In genomic region chr6:56775498-56776166, GRCh38 we compare ENCODE assay signal across 19 cellular contexts.
"Had no signal": no experiment of that assay in that cellular context is flagged by ENCODE, and none has a peak within 500 bp of the region (broad histone marks: within the 10 kb centered on the region; RNA-seq: fewer than 3 reads in every experiment).

No MANE protein-coding gene starts in this region.

- H3K4me1 Mint-ChIP-seq: activated naive CD8-positive, alpha-beta T cell treated with anti-CD3 and anti-CD28 coated beads, Interleukin-2, amount 50 U/mL, for 24 hours; neural crest cell had no signal

- H3K27me3 ChIP-seq: ascending aorta, breast epithelium, stomach, upper lobe of right lung had no signal

- ATAC-seq: activated naive CD8-positive, alpha-beta T cell treated with anti-CD3 and anti-CD28 coated beads, Interleukin-2, amount 50 U/mL, for 24 hours; effector memory CD8-positive, alpha-beta T cell; lower lobe of right lung; upper lobe of right lung had no signal

- H3K27ac ChIP-seq: ascending aorta, breast epithelium, lower lobe of right lung, stomach, upper lobe of right lung had no signal

- H3K4me3 ChIP-seq: ascending aorta, breast epithelium, lower lobe of right lung, stomach, thoracic aorta, upper lobe of right lung had no signal

- H3K9me3 ChIP-seq: ascending aorta, breast epithelium, lower lobe of right lung, stomach, thoracic aorta, upper lobe of right lung had no signal

- H3K9me3 Mint-ChIP-seq: activated naive CD8-positive, alpha-beta T cell treated with anti-CD3 and anti-CD28 coated beads, Interleukin-2, amount 50 U/mL, for 24 hours had no signal

- H3K27me3 Mint-ChIP-seq: activated naive CD8-positive, alpha-beta T cell treated with anti-CD3 and anti-CD28 coated beads, Interleukin-2, amount 50 U/mL, for 24 hours had no signal

- H3K4me1 ChIP-seq: breast epithelium had no signal

- H3K4me3 Mint-ChIP-seq: activated naive CD8-positive, alpha-beta T cell treated with anti-CD3 and anti-CD28 coated beads, Interleukin-2, amount 50 U/mL, for 24 hours; effector memory CD8-positive, alpha-beta T cell; neural crest cell had no signal

- H3K36me3 ChIP-seq: ascending aorta, breast epithelium, lower lobe of right lung, stomach, thoracic aorta, upper lobe of right lung had no signal

- DNase-seq: activated CD4-positive, CD25-positive, alpha-beta regulatory T cell treated with anti-CD3 and anti-CD28 coated beads, Interleukin-2, amount 50 U/mL, for 72 hours; activated naive CD4-positive, alpha-beta T cell; activated naive CD8-positive, alpha-beta T cell treated with anti-CD3 and anti-CD28 coated beads, Interleukin-2, amount 50 U/mL, for 24 hours; activated T-cell treated with anti-CD3 and anti-CD28 coated beads for 4 hours; cerebellar nuclear complex; effector memory CD8-positive, alpha-beta T cell; erythroblast; kidney glomerular epithelial cell; lower lobe of right lung; midbrain; stimulated activated CD4-positive, alpha-beta T cell treated with anti-CD3 and anti-CD28 coated beads, Interleukin-12 subunit alpha, Interleukin-12 subunit beta, amount 100 ng/mL, for 4 hours; stimulated activated CD4-positive, alpha-beta T cell treated with anti-CD3 and anti-CD28 coated beads, Interleukin-2, amount 100 ng/mL, for 24 hours; stomach; T1000; upper lobe of right lung had no signal

- H3K27ac Mint-ChIP-seq: activated naive CD8-positive, alpha-beta T cell treated with anti-CD3 and anti-CD28 coated beads, Interleukin-2, amount 50 U/mL, for 24 hours; effector memory CD8-positive, alpha-beta T cell had no signal
